ENCODE assay signal across 9 cellular contexts in genomic region chr6:133916650-133917151, GRCh38. TPM values are rescaled to one million over a fixed set of nuclear protein-coding genes. Genes with fewer than 3 reads are reported as not detected.
DNase-seq lines count a peak whose midpoint lies in the region; ATAC-seq and TF ChIP-seq lines count a peak whose summit lies in the region.
"Had no signal": no experiment of that assay in that cellular context is flagged by ENCODE, and none has a peak within 500 bp of the region (broad histone marks: within the 10 kb centered on the region; RNA-seq: fewer than 3 reads in every experiment).

No MANE protein-coding gene starts in this region.

- peak; percentile 83 for ATAC-seq in GM18909 (IDR thresholded peaks at IDR 0.05; ENCODE audit: poor library complexity, unreplicated experiment)
- peak; percentile 77 for ATAC-seq in HG03342 (IDR thresholded peaks at IDR 0.05; ENCODE audit: unreplicated experiment)
- ATAC-seq in activated CD4-positive, CD25-positive, alpha-beta regulatory T cell treated with anti-CD3 and anti-CD28 coated beads, Interleukin-2, amount 50 U/mL, for 24 hours = peak; percentile 43 to 58

- DNase-seq in AG20443 (ENCODE audit: low spot score) (peak; percentile 79), NCI-H345 (lab: John Stamatoyannopoulos, UW) (peak; percentile 77), chondrocyte (ENCODE audit: low spot score) (no peak), kidney tubule cell (ENCODE audit: low spot score) (peak; percentile 82)
- peak; percentile 82 for DNase-seq in stimulated activated CD4-positive, alpha-beta T cell treated with anti-CD3 and anti-CD28 coated beads, Interleukin-4, amount 100 ng/mL, for 24 hours

- H3K9me3 Mint-ChIP-seq in chondrocyte (ENCODE audit: low read depth) = peaks cover 7% of the 10 kb centered on the region
- H3K9me3 Mint-ChIP-seq: IgD-negative memory B cell had no signal

- no peak overlapping the region for H3K27ac Mint-ChIP-seq in chondrocyte (ENCODE audit: unreplicated experiment)
- H3K27ac Mint-ChIP-seq: IgD-negative memory B cell had no signal

- H3K27me3 Mint-ChIP-seq in chondrocyte (ENCODE audit: low read depth) = no peaks in the 10 kb centered on the region

- peaks cover 5% of the 10 kb centered on the region for H3K36me3 Mint-ChIP-seq in chondrocyte (ENCODE audit: low read depth)
- H3K36me3 Mint-ChIP-seq: IgD-negative memory B cell had no signal

- no peak overlapping the region for H3K4me3 Mint-ChIP-seq in chondrocyte (ENCODE audit: unreplicated experiment)
- H3K4me3 Mint-ChIP-seq: IgD-negative memory B cell had no signal

- peaks cover 15% of the 10 kb centered on the region for H3K4me1 Mint-ChIP-seq in chondrocyte (ENCODE audit: low read depth)

- TF ChIP-seq CTCF in chondrocyte (IDR thresholded peaks at IDR 0.05) = peak; percentile 98

RNA-seq across cellular contexts. Expression of gene TCF21, which starts 27.8 kb away (rescaled TPM):
- total RNA-seq in chondrocyte = not detected in 3 replicates

RNA-seq across cellular contexts. Expression of gene TBPL1, which starts 36.3 kb away (rescaled TPM):
- 27.2 to 28.5 TPM (median 28.1 TPM) in 3 replicates for total RNA-seq in chondrocyte
